Comparison of ENCODE assay signal across 28 cellular contexts in genomic region chr2:127671557-127672302, GRCh38. TPM values are rescaled to one million over a fixed set of nuclear protein-coding genes. Genes with fewer than 3 reads are reported as not detected.
DNase-seq lines count a peak whose midpoint lies in the region; ATAC-seq and TF ChIP-seq lines count a peak whose summit lies in the region.
"Had no signal": no experiment of that assay in that cellular context is flagged by ENCODE, and none has a peak within 500 bp of the region (broad histone marks: within the 10 kb centered on the region; RNA-seq: fewer than 3 reads in every experiment).

No MANE protein-coding gene starts in this region.

- H2AFZ ChIP-seq in neuronal stem cell (ENCODE audit: low read length) = no peak overlapping the region
- H2AFZ ChIP-seq: hepatocyte had no signal

- H3K4me2 ChIP-seq in neuronal stem cell (ENCODE audit: insufficient read depth, low read length, poor library complexity, severe bottlenecking) = no peak overlapping the region
- H3K4me2 ChIP-seq: hepatocyte had no signal

- no peak overlapping the region for H2BK120ac ChIP-seq in neuronal stem cell (ENCODE audit: low read depth, low read length)

- no CpG with 5 or more reads among the region's 14 CpGs for WGBS in neuronal stem cell (ENCODE audit: extremely low coverage in 2 of 2, insufficient read length in 2 of 2, insufficient replicate concordance in 1 of 2), 2 donors
- 65% methylated on average over 13 of the region's 14 CpGs; no CpG with 5 or more reads in 1 of the 2 donors for WGBS in transverse colon (ENCODE audit: low coverage in 1 of 2), 2 donors

- DNase-seq in activated effector memory CD4-positive, alpha-beta T cell treated with anti-CD3 and anti-CD28 coated beads, Interleukin-2, amount 50 U/mL, for 16 hours = peak; percentile 58
- no peak for DNase-seq in activated effector memory CD4-positive, alpha-beta T cell treated with Interleukin-2 at 50 U/mL for 16 hours
- DNase-seq in right atrium auricular region (ENCODE audit: low spot score) (peak; percentile 53), neuronal stem cell (ENCODE audit: low spot score) (no peak), transverse colon (no peak), GM10248 (ENCODE audit: extremely low spot score) (no peak)
- DNase-seq in central memory CD4-positive, alpha-beta T cell = no peak
- DNase-seq: caudate nucleus; DMS153; effector CD8-positive, alpha-beta T cell; mucosa of descending colon; NCI-H1105 treated with DMSO at 0.1 percent for 48 hours; NCI-H526; ovary; SHP77; stimulated activated CD4-positive, alpha-beta T cell treated with anti-CD3 and anti-CD28 coated beads, Interleukin-2, amount 100 ng/mL, for 48 hours; substantia nigra; T-helper 17 cell had no signal

- H2AK5ac ChIP-seq in neuronal stem cell (ENCODE audit: low read depth, low read length) = peak overlapping the region; percentile 30

- no peak overlapping the region for H4K8ac ChIP-seq in neuronal stem cell (ENCODE audit: low read depth, low read length)

- TF ChIP-seq CTCF in right atrium auricular region (IDR thresholded peaks at IDR 0.05) (no peak), transverse colon (IDR thresholded peaks at IDR 0.05) (no peak), GM10248 (IDR thresholded peaks at IDR 0.05; ENCODE audit: control extremely low read depth, extremely low read depth, low read depth, missing control alignments) (no peak)

- CTCF ChIA-PET in GM10248 (lab: Yijun Ruan, JAX) = interaction anchor here (0.9 kb wide), 1 partner anchor 22 kb away, joined by 3 read pairs; no protein-coding TSS in a partner anchor

- H3K79me1 ChIP-seq in neuronal stem cell (ENCODE audit: low read depth, low read length) = peaks cover under 1% of the 10 kb centered on the region

- H3K14ac ChIP-seq in neuronal stem cell (ENCODE audit: low read length) = no peak overlapping the region

- no peak overlapping the region for H4K91ac ChIP-seq in neuronal stem cell (ENCODE audit: low read depth, low read length, poor library complexity)

- H3K4me1 ChIP-seq in right atrium auricular region = peaks cover 0 to 75% of the 10 kb centered on the region in 2 donors
- H3K4me1 ChIP-seq in neuronal stem cell (ENCODE audit: control insufficient read depth in 2 of 2, insufficient read depth in 1 of 2, low read depth in 1 of 2, low read length in 2 of 2) = peaks cover 2% of the 10 kb centered on the region in 2 donors
- peaks cover 3 to 25% (median 18%) of the 10 kb centered on the region in 4 donors for H3K4me1 ChIP-seq in transverse colon

- H3K36me3 ChIP-seq in right atrium auricular region (peaks cover 16% of the 10 kb centered on the region), neuronal stem cell (replicated peaks in 1 of 2; ENCODE audit: control insufficient read depth in 2 of 2, insufficient read depth in 2 of 2, low read length in 2 of 2) (no peaks in the 10 kb centered on the region), transverse colon (no peaks in the 10 kb centered on the region)
- H3K36me3 ChIP-seq: adrenal gland; BLaER1 treated with 17β-estradiol and CSF1 and Interleukin-3, amounts not matched to agents 10 nM and 100 nM; ovary had no signal

- intact Hi-C loops in transverse colon (cut with DNase I; ENCODE audit: low total_unique reads) = no loop called here

- no peak overlapping the region for H3K4ac ChIP-seq in neuronal stem cell (ENCODE audit: low read length)

- H3K9ac ChIP-seq in neuronal stem cell (ENCODE audit: low read depth, low read length, poor library complexity) = no peak overlapping the region
- H3K9ac ChIP-seq: BLaER1 treated with 17β-estradiol and CSF1 and Interleukin-3, amounts not matched to agents 10 nM and 100 nM had no signal

- no peaks in the 10 kb centered on the region for H3K27me3 ChIP-seq in right atrium auricular region
- peaks cover 12 to 67% (median 37%) of the 10 kb centered on the region in 3 experiments for H3K27me3 ChIP-seq in neuronal stem cell (ENCODE audit: control insufficient read depth in 3 of 3, insufficient read depth in 3 of 3, low read depth in 1 of 3, low read length in 3 of 3)
- H3K27me3 ChIP-seq in transverse colon = peaks cover 72% of the 10 kb centered on the region
- H3K27me3 ChIP-seq: ovary had no signal

- H2BK5ac ChIP-seq in neuronal stem cell (ENCODE audit: low read length) = peak overlapping the region; percentile 68

- H3K4me3 ChIP-seq in right atrium auricular region (peak overlapping the region in 1 of 2 donors; percentile 88), neuronal stem cell (ENCODE audit: low read length in 2 of 2) (no peak overlapping the region), transverse colon (peak overlapping the region in 3 of 4 donors; percentile 42 to 70 (median 68))
- H3K4me3 ChIP-seq: adrenal gland; BLaER1 treated with 17β-estradiol and CSF1 and Interleukin-3, amounts not matched to agents 10 nM and 100 nM; hepatocyte; mucosa of descending colon had no signal

- in situ Hi-C loops in transverse colon (cut with MboI; ENCODE audit: low pct_ligation_motif_present in 1 of 4, low pct_unique_long_range_greater_than_20kb in 1 of 4, low sequenced_read_pairs in 3 of 4) = no loop called here

- no peak overlapping the region for H3K23ac ChIP-seq in neuronal stem cell (ENCODE audit: low read depth, low read length, poor library complexity)

- TF ChIP-seq EP300 in transverse colon (IDR thresholded peaks at IDR 0.05; ENCODE audit: low read depth) = no peak

- TF ChIP-seq POLR2A in transverse colon (IDR thresholded peaks at IDR 0.05) = no peak

- H3K27ac ChIP-seq in right atrium auricular region = peak overlapping the region; percentile 92 to 98
- H3K27ac ChIP-seq in neuronal stem cell (replicated peaks; ENCODE audit: low read length) = no peak overlapping the region
- peak overlapping the region; percentile 84 to 95 (median 86) for H3K27ac ChIP-seq in transverse colon
- H3K27ac ChIP-seq: adrenal gland; BLaER1 treated with 17β-estradiol and CSF1 and Interleukin-3, amounts not matched to agents 10 nM and 100 nM; hepatocyte; ovary had no signal

- no peak overlapping the region for H3K18ac ChIP-seq in neuronal stem cell (ENCODE audit: low read length)

- H2BK12ac ChIP-seq in neuronal stem cell (ENCODE audit: low read length) = no peak overlapping the region

- no peak for ATAC-seq in activated CD4-positive, CD25-positive, alpha-beta regulatory T cell treated with anti-CD3 and anti-CD28 coated beads, Interleukin-2, amount 50 U/mL, for 24 hours
- ATAC-seq: T-helper 17 cell had no signal

- H3K9me3 ChIP-seq in right atrium auricular region = peaks cover 0 to 3% of the 10 kb centered on the region in 2 donors
- no peaks in the 10 kb centered on the region for H3K9me3 ChIP-seq in neuronal stem cell (replicated peaks in 1 of 2; ENCODE audit: control insufficient read depth in 2 of 2, insufficient read depth in 1 of 2, low read depth in 1 of 2, low read length in 2 of 2)
- no peaks in the 10 kb centered on the region for H3K9me3 ChIP-seq in transverse colon
- H3K9me3 ChIP-seq: adrenal gland, mucosa of descending colon, ovary had no signal

- no peak overlapping the region for H2BK15ac ChIP-seq in neuronal stem cell (ENCODE audit: low read length)

- POLR2A ChIA-PET in GM10248 (lab: Yijun Ruan, JAX) = no interaction called here

RNA-seq across cellular contexts. Expression of gene LIMS2, which starts 3.6 kb away (rescaled TPM):
- total RNA-seq in right atrium auricular region (10 to 100 TPM; 80.2 to 91.7 TPM), transverse colon (100 to 1,000 TPM in 2 of 4 donors, 10 to 100 TPM in 2; 34.5 to 198 (median 91.3) TPM)
- polyA plus RNA-seq in neuronal stem cell (2013, experiment 1 of 2) = 2.1 TPM
- polyA plus RNA-seq in neuronal stem cell (2013, experiment 2 of 2) = 1.6 TPM

RNA-seq across cellular contexts. Expression of gene GPR17, which starts 25.8 kb away (rescaled TPM):
- total RNA-seq in right atrium auricular region (under 1 TPM in 1 of 2 donors, not detected in 1; 0.24 TPM), transverse colon (under 1 TPM in 1 of 4 donors, not detected in 3; 0.14 TPM)
- 0.06 TPM for polyA plus RNA-seq in neuronal stem cell (2013, experiment 1 of 2)
- polyA plus RNA-seq in neuronal stem cell (2013, experiment 2 of 2) = 0.04 TPM
- total RNA-seq: activated CD8-positive, alpha-beta memory T cell treated with anti-CD3 and anti-CD28 coated beads for 36 hours; activated T-helper 2 cell treated with anti-CD3 and anti-CD28 coated beads, Interferon-gamma antibody, Interleukin-2, Interleukin-4, amounts not matched to agents 10 μg/mL and 5 μg/mL and 100 μg/mL, durations not matched to agents 14 hours and 24 hours and 36 hours; fibroblast of lung; hepatocyte; HT1080; kidney epithelial cell; LHCN-M2; ovary; T-helper 17 cell had no signal
- polyA plus RNA-seq: fibroblast of lung had no signal

RNA-seq across cellular contexts. Expression of gene SFT2D3, which starts 29.6 kb away (rescaled TPM):
- total RNA-seq in right atrium auricular region = 1 to 10 TPM; 3.8 to 5.9 TPM
- polyA plus RNA-seq in neuronal stem cell (2013, experiment 1 of 2) = 20.6 TPM
- polyA plus RNA-seq in neuronal stem cell (2013, experiment 2 of 2) = 22.3 TPM
- 10 to 100 TPM in 1 of 4 donors, 1 to 10 TPM in 3; 6.8 to 13.7 (median 8.3) TPM for total RNA-seq in transverse colon

Comparison
In these comparisons a context has a peak if more than half of its experiments do, and no peak if none do; other contexts are left out.
1. DNase-seq: peak in activated effector memory CD4-positive, alpha-beta T cell treated with anti-CD3 and anti-CD28 coated beads, Interleukin-2, amount 50 U/mL, for 16 hours (single experiment) and right atrium auricular region (single experiment); none in activated effector memory CD4-positive, alpha-beta T cell treated with Interleukin-2 at 50 U/mL for 16 hours (single experiment), neuronal stem cell (single experiment), transverse colon (single experiment), central memory CD4-positive, alpha-beta T cell (single experiment) and GM10248 (single experiment).
2. H3K4me3 ChIP-seq: peak in transverse colon (3 of 4); none in neuronal stem cell (0 of 2).